16 cellular contexts compared by ENCODE assay signal in genomic region chr1:172753964-172754363, GRCh38.
A peak's percentile ranks its signal among the peaks of the same experiment; 100 is the strongest.
DNase-seq lines count a peak whose midpoint lies in the region; ATAC-seq and TF ChIP-seq lines count a peak whose summit lies in the region.
"Had no signal": no experiment of that assay in that cellular context is flagged by ENCODE, and none has a peak within 500 bp of the region (broad histone marks: within the 10 kb centered on the region; RNA-seq: fewer than 3 reads in every experiment).

No MANE protein-coding gene starts in this region.

- intact Hi-C loops in activated CD8-positive, alpha-beta T cell treated with anti-CD3 and anti-CD28 coated beads for 36 hours (cut with micrococcal nuclease), result no loop called here

- TF ChIP-seq CTCF in activated CD8-positive, alpha-beta T cell treated with anti-CD3 and anti-CD28 coated beads for 36 hours (IDR thresholded peaks at IDR 0.05), result no peak

- CTCF ChIA-PET in activated CD8-positive, alpha-beta T cell treated with anti-CD3 and anti-CD28 coated beads for 36 hours (lab: Charles Lee), result interaction anchor here (0.9 to 8.9 kb wide), 6 partner anchors 10 to 449 kb away, joined by 3 to 83 read pairs (median 6); no protein-coding TSS in a partner anchor

- no peaks in the 10 kb centered on the region for H3K36me3 Mint-ChIP-seq in activated CD8-positive, alpha-beta T cell treated with anti-CD3 and anti-CD28 coated beads for 36 hours (ENCODE audit: low read depth)
- no peaks in the 10 kb centered on the region for H3K36me3 Mint-ChIP-seq in stimulated activated naive B cell treated with anti-CD40 and anti-IgM and Interleukin-4, amounts not matched to agents 10 μg/mL and 1 μg/mL and 100 μg/mL, for 72 hours

- peaks cover 10% of the 10 kb centered on the region for H3K27me3 Mint-ChIP-seq in activated CD8-positive, alpha-beta T cell treated with anti-CD3 and anti-CD28 coated beads for 36 hours
- H3K27me3 Mint-ChIP-seq in stimulated activated naive B cell treated with anti-CD40 and anti-IgM and Interleukin-4, amounts not matched to agents 10 μg/mL and 1 μg/mL and 100 μg/mL, for 72 hours, result peaks cover 11 to 17% of the 10 kb centered on the region in 2 donors

- POLR2A ChIA-PET in activated CD8-positive, alpha-beta T cell treated with anti-CD3 and anti-CD28 coated beads for 36 hours (lab: Charles Lee), result interaction anchor here (0.6 to 1.1 kb wide), 3 partner anchors 9 to 12 kb away, joined by 3 to 4 read pairs (median 3); no protein-coding TSS in a partner anchor

- no peak overlapping the region for H3K27ac Mint-ChIP-seq in activated CD8-positive, alpha-beta T cell treated with anti-CD3 and anti-CD28 coated beads for 36 hours
- H3K27ac Mint-ChIP-seq in stimulated activated naive B cell treated with anti-CD40 and anti-IgM and Interleukin-4, amounts not matched to agents 10 μg/mL and 1 μg/mL and 100 μg/mL, for 72 hours, result no peak overlapping the region

- H3K9me3 Mint-ChIP-seq in activated CD8-positive, alpha-beta T cell treated with anti-CD3 and anti-CD28 coated beads for 36 hours, result no peaks in the 10 kb centered on the region
- no peaks in the 10 kb centered on the region for H3K9me3 Mint-ChIP-seq in stimulated activated naive B cell treated with anti-CD40 and anti-IgM and Interleukin-4, amounts not matched to agents 10 μg/mL and 1 μg/mL and 100 μg/mL, for 72 hours

- peak; percentile 69 to 83 for ATAC-seq in activated CD4-positive, CD25-positive, alpha-beta regulatory T cell treated with anti-CD3 and anti-CD28 coated beads, Interleukin-2, amount 50 U/mL, for 24 hours
- peak; percentile 95 for ATAC-seq in activated CD8-positive, alpha-beta T cell treated with anti-CD3 and anti-CD28 coated beads for 36 hours
- ATAC-seq in stimulated activated naive B cell treated with anti-CD40 and anti-IgM and Interleukin-4, amounts not matched to agents 10 μg/mL and 1 μg/mL and 100 μg/mL, for 72 hours (replicated peaks), result peak; percentile 81 to 83
- no peak for ATAC-seq in HG03175 (IDR thresholded peaks at IDR 0.05; ENCODE audit: unreplicated experiment)
- ATAC-seq: Right ventricle myocardium inferior had no signal

- DNase-seq in activated CD4-positive, CD25-positive, alpha-beta regulatory T cell (lab: John Stamatoyannopoulos, UW), result no peak
- peak; percentile 41 for DNase-seq in stimulated activated CD4-positive, alpha-beta T cell treated with anti-CD3 and anti-CD28 coated beads, Interleukin-15, amount 100 ng/mL, for 24 hours
- no peak for DNase-seq in stimulated activated CD4-positive, alpha-beta T cell treated with anti-CD3 and anti-CD28 coated beads, Interleukin-4, amount 100 ng/mL, for 1 hour
- peak; percentile 76 for DNase-seq in activated CD8-positive, alpha-beta T cell treated with anti-CD3 and anti-CD28 coated beads for 36 hours
- peak; percentile 31 for DNase-seq in stimulated activated naive B cell treated with anti-CD40 and anti-IgM and Interleukin-4, amounts not matched to agents 10 μg/mL and 1 μg/mL and 100 μg/mL, for 72 hours
- DNase-seq in HK-2 (ENCODE audit: unreplicated experiment), result no peak
- DNase-seq: 8988T, C1 segment of cervical spinal cord, EL, HCEC 1CT, NCI-H146, NCI-H2107, NCI-H446 had no signal

- peaks cover 48% of the 10 kb centered on the region for H3K4me1 Mint-ChIP-seq in activated CD8-positive, alpha-beta T cell treated with anti-CD3 and anti-CD28 coated beads for 36 hours (ENCODE audit: low read depth)
- H3K4me1 Mint-ChIP-seq in stimulated activated naive B cell treated with anti-CD40 and anti-IgM and Interleukin-4, amounts not matched to agents 10 μg/mL and 1 μg/mL and 100 μg/mL, for 72 hours, result peaks cover 29 to 57% of the 10 kb centered on the region in 2 donors

- no peak overlapping the region for H3K4me3 Mint-ChIP-seq in activated CD8-positive, alpha-beta T cell treated with anti-CD3 and anti-CD28 coated beads for 36 hours
- no peak overlapping the region for H3K4me3 Mint-ChIP-seq in stimulated activated naive B cell treated with anti-CD40 and anti-IgM and Interleukin-4, amounts not matched to agents 10 μg/mL and 1 μg/mL and 100 μg/mL, for 72 hours

Comparison
In these comparisons a context has a peak if more than half of its experiments do, and no peak if none do; other contexts are left out.
1. DNase-seq: peak in stimulated activated CD4-positive, alpha-beta T cell treated with anti-CD3 and anti-CD28 coated beads, Interleukin-15, amount 100 ng/mL, for 24 hours (single experiment), activated CD8-positive, alpha-beta T cell treated with anti-CD3 and anti-CD28 coated beads for 36 hours (single experiment) and stimulated activated naive B cell treated with anti-CD40 and anti-IgM and Interleukin-4, amounts not matched to agents 10 μg/mL and 1 μg/mL and 100 μg/mL, for 72 hours (single experiment); none in activated CD4-positive, CD25-positive, alpha-beta regulatory T cell (0 of 4), stimulated activated CD4-positive, alpha-beta T cell treated with anti-CD3 and anti-CD28 coated beads, Interleukin-4, amount 100 ng/mL, for 1 hour (single experiment) and HK-2 (single experiment).